Comparison of ENCODE assay signal across 29 cellular contexts in the genomic region with DNA sequence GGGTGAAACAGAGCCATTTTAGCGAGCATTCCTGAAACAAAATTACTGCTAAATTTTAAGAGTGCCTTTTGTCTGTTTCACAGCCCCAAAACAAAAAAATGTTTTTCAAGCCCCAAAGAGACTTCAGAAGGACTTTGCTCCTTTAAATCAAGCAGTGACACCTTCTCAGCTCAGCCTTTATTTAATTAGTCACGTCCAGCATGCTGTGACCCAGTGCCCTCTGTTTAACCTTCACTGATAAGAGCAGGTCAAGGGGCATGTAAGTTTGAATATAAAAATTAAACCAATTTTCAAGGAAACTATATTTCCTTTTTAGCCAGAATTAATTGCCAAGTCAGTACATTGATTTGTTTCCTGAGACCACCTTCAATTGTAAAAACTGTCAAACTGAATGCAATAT. TPM values are rescaled to one million over a fixed set of nuclear protein-coding genes. Genes with fewer than 3 reads are reported as not detected.
"Had no signal": no experiment of that assay in that cellular context is flagged by ENCODE, and none has a peak within 500 bp of the region (broad histone marks: within the 10 kb centered on the region; RNA-seq: fewer than 3 reads in every experiment).

No MANE protein-coding gene starts in this region.

- H3K27ac Mint-ChIP-seq: effector memory CD8-positive, alpha-beta T cell; memory B cell; mesothelial cell of epicardium; naive thymus-derived CD4-positive, alpha-beta T cell; neural progenitor cell; stimulated activated memory B cell treated with anti-CD40 and anti-IgM and Interleukin-4, amounts not matched to agents 10 μg/mL and 1 μg/mL and 100 μg/mL, for 72 hours had no signal

- H3K9me3 Mint-ChIP-seq: effector memory CD8-positive, alpha-beta T cell; mesothelial cell of epicardium; naive thymus-derived CD4-positive, alpha-beta T cell; nephron; neural progenitor cell; stimulated activated memory B cell treated with anti-CD40 and anti-IgM and Interleukin-4, amounts not matched to agents 10 μg/mL and 1 μg/mL and 100 μg/mL, for 72 hours had no signal

- DNase-seq: cerebellar nuclear complex; cortex of kidney; effector memory CD8-positive, alpha-beta T cell; foreskin fibroblast; gastrocnemius medialis; heart left ventricle; hippocampal formation; left cardiac atrium; left ventricle myocardium superior; mucosa of descending colon; naive thymus-derived CD4-positive, alpha-beta T cell; stimulated activated CD4-positive, alpha-beta T cell treated with anti-CD3 and anti-CD28 coated beads, Interleukin-2, amount 100 ng/mL, for 24 hours; stimulated activated CD4-positive, alpha-beta T cell treated with anti-CD3 and anti-CD28 coated beads, Interleukin-4, amount 100 ng/mL, for 4 hours; stimulated activated naive CD8-positive, alpha-beta T cell treated with anti-CD3 and anti-CD28 coated beads, Interleukin-15, Interleukin-2, amounts not matched to agents 100 U/mL and 50 U/mL, for 24 hours; substantia nigra; testis; tibial artery; upper lobe of right lung; uterus had no signal

- H3K36me3 ChIP-seq: neural progenitor cell, uterus had no signal

- H3K9me3 ChIP-seq: gastrocnemius medialis, heart left ventricle, mucosa of descending colon, testis, tibial artery, upper lobe of right lung, uterus had no signal

- H3K4me3 Mint-ChIP-seq: effector memory CD8-positive, alpha-beta T cell; memory B cell; mesothelial cell of epicardium; naive thymus-derived CD4-positive, alpha-beta T cell; nephron; neural progenitor cell; stimulated activated memory B cell treated with anti-CD40 and anti-IgM and Interleukin-4, amounts not matched to agents 10 μg/mL and 1 μg/mL and 100 μg/mL, for 72 hours had no signal

- H3K4me1 ChIP-seq: gastrocnemius medialis, parathyroid adenoma, testis, tibial artery, upper lobe of right lung, uterus had no signal

- H2AFZ ChIP-seq: neural progenitor cell, parathyroid adenoma had no signal

- H3K27ac ChIP-seq: gastrocnemius medialis, heart left ventricle, neural progenitor cell, parathyroid adenoma, testis, tibial artery, upper lobe of right lung, uterus had no signal

- H3K27me3 ChIP-seq: gastrocnemius medialis, heart left ventricle, neural progenitor cell, testis, tibial artery, upper lobe of right lung, uterus had no signal

- ATAC-seq: effector memory CD8-positive, alpha-beta T cell; gastrocnemius medialis; heart left ventricle; left cardiac atrium; left ventricle myocardium superior; mucosa of descending colon; naive thymus-derived CD4-positive, alpha-beta T cell; sciatic nerve; stimulated activated memory B cell treated with anti-CD40 and anti-IgM and Interleukin-4, amounts not matched to agents 10 μg/mL and 1 μg/mL and 100 μg/mL, for 72 hours; stimulated activated naive CD8-positive, alpha-beta T cell treated with anti-CD3 and anti-CD28 coated beads, Interleukin-15, Interleukin-2, amounts not matched to agents 100 U/mL and 50 U/mL, for 24 hours; upper lobe of right lung had no signal

- H3K27me3 Mint-ChIP-seq: effector memory CD8-positive, alpha-beta T cell; memory B cell; naive thymus-derived CD4-positive, alpha-beta T cell; progenitor cell of endocrine pancreas; stimulated activated memory B cell treated with anti-CD40 and anti-IgM and Interleukin-4, amounts not matched to agents 10 μg/mL and 1 μg/mL and 100 μg/mL, for 72 hours had no signal

- H3K9ac ChIP-seq: neural progenitor cell, parathyroid adenoma had no signal

- H3K4me2 ChIP-seq: neural progenitor cell had no signal

- H3K4me3 ChIP-seq: gastrocnemius medialis, heart left ventricle, lung, mucosa of descending colon, neural progenitor cell, testis, tibial artery, upper lobe of right lung, uterus had no signal

- H3K4me1 Mint-ChIP-seq: memory B cell; naive thymus-derived CD4-positive, alpha-beta T cell; stimulated activated memory B cell treated with anti-CD40 and anti-IgM and Interleukin-4, amounts not matched to agents 10 μg/mL and 1 μg/mL and 100 μg/mL, for 72 hours had no signal

- H3K79me2 ChIP-seq: parathyroid adenoma had no signal

- FAIRE-seq: islet of Langerhans had no signal

RNA-seq across cellular contexts. Expression of a gene that starts 40.6 kb away (rescaled TPM):
- total RNA-seq: gastrocnemius medialis, heart left ventricle, left cardiac atrium, left ventricle myocardium superior, upper lobe of right lung had no signal
- polyA plus RNA-seq: heart left ventricle; naive thymus-derived CD4-positive, alpha-beta T cell had no signal
